ENCODE assay signal across 15 cellular contexts in the genomic region with DNA sequence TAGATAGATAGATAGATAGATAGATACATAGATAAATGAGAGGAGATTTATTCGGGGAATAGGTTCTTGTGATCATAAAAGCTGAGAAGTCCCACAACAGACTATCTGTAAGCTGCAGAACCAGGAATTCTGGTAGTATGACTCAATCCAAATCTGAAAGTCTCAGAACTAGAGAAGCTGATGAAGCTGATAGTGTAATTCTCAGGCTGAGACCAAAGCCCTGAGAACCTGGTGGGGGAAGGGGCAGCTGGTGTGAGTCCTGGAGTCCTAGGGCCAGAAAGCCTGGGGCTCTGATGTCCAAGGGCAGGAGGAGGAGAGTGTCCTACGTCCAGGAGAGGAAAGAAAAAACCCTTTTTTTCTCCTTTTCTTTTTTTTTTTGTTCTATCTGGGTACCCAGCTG.
"Had no signal": no experiment of that assay in that cellular context is flagged by ENCODE, and none has a peak within 500 bp of the region (broad histone marks: within the 10 kb centered on the region; RNA-seq: fewer than 3 reads in every experiment).

No MANE protein-coding gene starts in this region.

- H3K4me3 Mint-ChIP-seq: activated CD8-positive, alpha-beta T cell treated with anti-CD3 and anti-CD28 coated beads, Interleukin-2, amount 10 ng/mL, durations not matched to agents 7 days and 5 days; activated naive CD4-positive, alpha-beta T cell treated with anti-CD3 and anti-CD28 coated beads for 36 hours; dendritic cell treated with granulocyte-macrophage colony-stimulating factor and Interleukin-4, amounts not matched to agents 40 ng/mL and 50 ng/mL, for 4 days; natural killer cell; stimulated activated effector memory CD8-positive, alpha-beta T cell treated with anti-CD3 and anti-CD28 coated beads, Interleukin-12 subunit alpha, Interleukin-12 subunit beta, amount 100 ng/mL, for 72 hours had no signal

- H3K36me3 Mint-ChIP-seq: natural killer cell; stimulated activated effector memory CD8-positive, alpha-beta T cell treated with anti-CD3 and anti-CD28 coated beads, Interleukin-12 subunit alpha, Interleukin-12 subunit beta, amount 100 ng/mL, for 72 hours had no signal

- H3K9me3 Mint-ChIP-seq: activated naive CD4-positive, alpha-beta T cell treated with anti-CD3 and anti-CD28 coated beads for 36 hours; dendritic cell treated with granulocyte-macrophage colony-stimulating factor and Interleukin-4, amounts not matched to agents 40 ng/mL and 50 ng/mL, for 4 days; natural killer cell; stimulated activated effector memory CD8-positive, alpha-beta T cell treated with anti-CD3 and anti-CD28 coated beads, Interleukin-12 subunit alpha, Interleukin-12 subunit beta, amount 100 ng/mL, for 72 hours had no signal

- H3K4me3 ChIP-seq: lung, mucosa of descending colon, tibial artery, vagina had no signal

- H3K27ac Mint-ChIP-seq: activated CD8-positive, alpha-beta T cell treated with anti-CD3 and anti-CD28 coated beads, Interleukin-2, amount 10 ng/mL, durations not matched to agents 7 days and 5 days; activated naive CD4-positive, alpha-beta T cell treated with anti-CD3 and anti-CD28 coated beads for 36 hours; dendritic cell treated with granulocyte-macrophage colony-stimulating factor and Interleukin-4, amounts not matched to agents 40 ng/mL and 50 ng/mL, for 4 days; natural killer cell; stimulated activated effector memory CD8-positive, alpha-beta T cell treated with anti-CD3 and anti-CD28 coated beads, Interleukin-12 subunit alpha, Interleukin-12 subunit beta, amount 100 ng/mL, for 72 hours had no signal

- H3K27me3 Mint-ChIP-seq: dendritic cell treated with granulocyte-macrophage colony-stimulating factor and Interleukin-4, amounts not matched to agents 40 ng/mL and 50 ng/mL, for 4 days had no signal

- H3K4me1 Mint-ChIP-seq: natural killer cell; stimulated activated effector memory CD8-positive, alpha-beta T cell treated with anti-CD3 and anti-CD28 coated beads, Interleukin-12 subunit alpha, Interleukin-12 subunit beta, amount 100 ng/mL, for 72 hours had no signal

- ATAC-seq: activated CD8-positive, alpha-beta T cell treated with anti-CD3 and anti-CD28 coated beads, Interleukin-2, amount 10 ng/mL, durations not matched to agents 7 days and 5 days; mucosa of descending colon; natural killer cell; right cardiac atrium; stimulated activated effector memory CD8-positive, alpha-beta T cell treated with anti-CD3 and anti-CD28 coated beads, Interleukin-12 subunit alpha, Interleukin-12 subunit beta, amount 100 ng/mL, for 72 hours had no signal

- H3K27me3 ChIP-seq: tibial artery, vagina had no signal

- H3K27ac ChIP-seq: tibial artery, vagina had no signal

- H3K36me3 ChIP-seq: tibial artery, vagina had no signal

- H3K4me1 ChIP-seq: tibial artery, vagina had no signal

- DNase-seq: activated CD4-positive, alpha-beta T cell treated with anti-CD3 and anti-CD28 coated beads for 4 hours; activated CD8-positive, alpha-beta T cell treated with anti-CD3 and anti-CD28 coated beads, Interleukin-2, amount 10 ng/mL, durations not matched to agents 7 days and 5 days; activated naive CD4-positive, alpha-beta T cell treated with anti-CD3 and anti-CD28 coated beads for 36 hours; central memory CD4-positive, alpha-beta T cell; erythroblast; hypothalamus; mucosa of descending colon; natural killer cell; right cardiac atrium; T1000; tibial artery had no signal

- H3K9me3 ChIP-seq: mucosa of descending colon, tibial artery, vagina had no signal
